In genomic region chr20:53736122-53736756, GRCh38 we compare ENCODE assay signal across 9 cellular contexts.
A peak's percentile ranks its signal among the peaks of the same experiment; 100 is the strongest.
DNase-seq lines count a peak whose midpoint lies in the region; ATAC-seq and TF ChIP-seq lines count a peak whose summit lies in the region.
"Had no signal": no experiment of that assay in that cellular context is flagged by ENCODE, and none has a peak within 500 bp of the region (broad histone marks: within the 10 kb centered on the region; RNA-seq: fewer than 3 reads in every experiment).

No MANE protein-coding gene starts in this region.

- peaks cover 49% of the 10 kb centered on the region for H3K4me1 Mint-ChIP-seq in activated naive CD4-positive, alpha-beta T cell treated with anti-CD3 and anti-CD28 coated beads for 36 hours (ENCODE audit: low read depth)

- no peaks in the 10 kb centered on the region for H3K27me3 Mint-ChIP-seq in activated naive CD4-positive, alpha-beta T cell treated with anti-CD3 and anti-CD28 coated beads for 36 hours (ENCODE audit: low read depth)

- intact Hi-C loops in activated naive CD4-positive, alpha-beta T cell treated with anti-CD3 and anti-CD28 coated beads for 36 hours (cut with micrococcal nuclease): loop anchor here (2.0 to 5.0 kb wide), 3 partner anchors 15 to 131 kb away; no protein-coding TSS in a partner anchor
- intact Hi-C loops in testis (cut with DNase I; ENCODE audit: low total_unique reads): no loop called here
- intact Hi-C loops in gastrocnemius medialis (cut with DNase I; ENCODE audit: low total_unique reads): loop anchor here (5.0 to 10.0 kb wide), 5 partner anchors 81 to 179 kb away; partner anchors contain the start of gene ZNF217

- peak overlapping the region; percentile 34 for H3K4me3 ChIP-seq in iPS-18a (ENCODE audit: low read length)
- peak overlapping the region in 1 of 2 donors; percentile 5 for H3K4me3 ChIP-seq in testis
- H3K4me3 ChIP-seq in gastrocnemius medialis: no peak overlapping the region

- no peak for DNase-seq in activated naive CD4-positive, alpha-beta T cell treated with anti-CD3 and anti-CD28 coated beads for 36 hours
- no peak for DNase-seq in activated naive CD4-positive, alpha-beta T cell (lab: John Stamatoyannopoulos, UW)
- peak; percentile 24 for DNase-seq in testis
- no peak for DNase-seq in gastrocnemius medialis
- DNase-seq in stimulated activated CD4-positive, alpha-beta T cell treated with anti-CD3 and anti-CD28 coated beads, Interleukin-1b, Interleukin-23, amount 100 ng/mL, for 48 hours: no peak

- H3K4me3 Mint-ChIP-seq in activated naive CD4-positive, alpha-beta T cell treated with anti-CD3 and anti-CD28 coated beads for 36 hours: no peak overlapping the region

- H3K36me3 ChIP-seq in iPS-18a (ENCODE audit: control insufficient read depth, low read depth, low read length): no peaks in the 10 kb centered on the region
- no peaks in the 10 kb centered on the region for H3K36me3 ChIP-seq in testis (ENCODE audit: low read depth, missing control alignments)
- H3K36me3 ChIP-seq in gastrocnemius medialis: no peaks in the 10 kb centered on the region

- H3K4me1 ChIP-seq in iPS-18a (ENCODE audit: control insufficient read depth, low read depth, low read length) (peaks cover 64% of the 10 kb centered on the region), testis (peaks cover 32% of the 10 kb centered on the region), gastrocnemius medialis (peaks cover 4 to 28% of the 10 kb centered on the region in 2 donors)

- no peak for TF ChIP-seq CTCF in VCaP (conservative IDR thresholded peaks at IDR 0.05)
- no peak for TF ChIP-seq CTCF in testis (IDR thresholded peaks at IDR 0.05)
- TF ChIP-seq CTCF in gastrocnemius medialis (IDR thresholded peaks at IDR 0.05 in 4 of 5, conservative IDR thresholded peaks at IDR 0.05 in 1 of 5): no peak

- no peaks in the 10 kb centered on the region for H3K36me3 Mint-ChIP-seq in activated naive CD4-positive, alpha-beta T cell treated with anti-CD3 and anti-CD28 coated beads for 36 hours (ENCODE audit: low read depth)
- H3K36me3 Mint-ChIP-seq: CD4-positive, CD25-positive, alpha-beta regulatory T cell had no signal

- in situ Hi-C loops in gastrocnemius medialis (cut with MboI; ENCODE audit: low sequenced_read_pairs in 4 of 4): no loop called here

- H3K27ac ChIP-seq in VCaP (peak overlapping the region; percentile 96), iPS-18a (ENCODE audit: low read length) (peak overlapping the region; percentile 87), testis (peak overlapping the region; percentile 0 to 52), gastrocnemius medialis (no peak overlapping the region)

- H3K9me3 Mint-ChIP-seq in activated naive CD4-positive, alpha-beta T cell treated with anti-CD3 and anti-CD28 coated beads for 36 hours: no peaks in the 10 kb centered on the region
- H3K9me3 Mint-ChIP-seq: CD4-positive, CD25-positive, alpha-beta regulatory T cell had no signal

- H3K9me3 ChIP-seq in iPS-18a (ENCODE audit: control insufficient read depth, low read depth, low read length) (no peaks in the 10 kb centered on the region), testis (no peaks in the 10 kb centered on the region), gastrocnemius medialis (no peaks in the 10 kb centered on the region)

- peak overlapping the region; percentile 73 for H3K9ac ChIP-seq in iPS-18a (ENCODE audit: low read length)

- WGBS in testis, 2 donors: 51 to 53% methylated on average over 7 of the region's 7 CpGs

- ATAC-seq in gastrocnemius medialis (no peak), HG02840 (IDR thresholded peaks at IDR 0.05; ENCODE audit: low FRiP score, unreplicated experiment) (no peak)

- CTCF ChIA-PET in activated naive CD4-positive, alpha-beta T cell treated with anti-CD3 and anti-CD28 coated beads for 36 hours (lab: Charles Lee): interaction anchor here (1.0 to 2.0 kb wide), 5 partner anchors 18 to 180 kb away, joined by 3 to 5 read pairs (median 4); no protein-coding TSS in a partner anchor

- H3K27me3 ChIP-seq in iPS-18a (ENCODE audit: control insufficient read depth, insufficient read depth, low read length) (no peaks in the 10 kb centered on the region), testis (no peaks in the 10 kb centered on the region), gastrocnemius medialis (no peaks in the 10 kb centered on the region)

- H3K27ac Mint-ChIP-seq in activated naive CD4-positive, alpha-beta T cell treated with anti-CD3 and anti-CD28 coated beads for 36 hours: peak overlapping the region; percentile 90

- no peak for TF ChIP-seq POLR2A in testis (IDR thresholded peaks at IDR 0.05)
- no peak for TF ChIP-seq POLR2A in gastrocnemius medialis (IDR thresholded peaks at IDR 0.05)

Comparison
In these comparisons a context has a peak if more than half of its experiments do, and no peak if none do; other contexts are left out.
1. H3K27ac ChIP-seq: peak in VCaP (single experiment), iPS-18a (single experiment) and testis (2 of 2); none in gastrocnemius medialis (0 of 4).